Comparison of ENCODE assay signal across 8 cellular contexts in the genomic region with DNA sequence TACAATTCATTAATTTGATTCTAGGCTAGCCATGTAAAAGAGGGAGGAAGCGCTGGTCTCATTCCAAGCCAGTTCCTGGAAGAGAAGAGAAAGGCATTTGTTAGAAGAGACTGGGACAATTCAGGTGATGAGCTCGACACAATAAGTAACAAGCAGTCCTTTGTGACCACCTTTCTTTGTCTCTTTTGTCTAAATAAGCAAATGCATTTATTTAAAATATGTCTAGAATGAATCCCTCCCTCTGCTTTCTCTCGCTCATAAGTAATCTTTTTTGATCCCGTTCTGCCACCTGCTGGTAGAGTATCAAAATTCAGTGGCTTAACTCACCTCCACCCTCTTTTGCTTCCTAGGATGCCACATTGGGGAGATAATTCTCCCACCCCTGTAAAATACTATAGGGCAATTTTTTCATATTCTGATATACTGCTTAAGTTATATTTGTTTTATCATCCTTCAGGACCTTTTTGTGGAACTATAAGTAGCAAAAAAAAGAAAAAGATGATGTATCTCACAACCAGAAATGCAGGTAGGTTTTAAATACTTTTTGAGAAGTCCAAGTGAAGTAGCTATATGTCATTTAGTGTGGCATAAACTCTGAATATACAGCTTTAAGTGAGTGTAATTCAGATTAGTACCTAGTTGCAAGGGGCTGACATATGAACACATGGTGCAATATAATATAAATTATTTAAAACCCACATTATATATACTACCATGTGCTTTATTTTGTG.
DNase-seq lines count a peak whose midpoint lies in the region; ATAC-seq and TF ChIP-seq lines count a peak whose summit lies in the region.

No MANE protein-coding gene starts in this region.

- H3K79me2 ChIP-seq in SK-N-SH (ENCODE audit: insufficient read depth): no peaks in the 10 kb centered on the region

- no peaks in the 10 kb centered on the region for H3K9me2 ChIP-seq in SK-N-SH

- WGBS in SK-N-SH (ENCODE audit: low lambda C conversion rate): 27% methylated on average over 4 of the region's 4 CpGs
- 26 to 27% methylated on average over 4 of the region's 4 CpGs for WGBS in body of pancreas, 2 donors

- TF ChIP-seq CTCF in NB4 (IDR thresholded peaks at IDR 0.05; ENCODE audit: low read depth, low read length): peak; percentile 74
- TF ChIP-seq CTCF in SK-N-SH (IDR thresholded peaks at IDR 0.05): peak; percentile 97
- TF ChIP-seq CTCF in body of pancreas (IDR thresholded peaks at IDR 0.05): peak in 6 of 7 experiments; percentile 47 to 75 (median 70)

- H2AFZ ChIP-seq in SK-N-SH (ENCODE audit: low read depth): 0 out of 2 replicates have a peak overlapping the region, but pooled peaks have one; percentile 20

- H3K36me3 ChIP-seq in SK-N-SH (replicated peaks in 1 of 2; ENCODE audit: control insufficient read depth in 1 of 2, insufficient read depth in 2 of 2, low read length in 1 of 2) (peaks cover 0 to 11% of the 10 kb centered on the region in 2 experiments), body of pancreas (replicated peaks in 1 of 2; ENCODE audit: insufficient read depth in 1 of 2, low read depth in 2 of 2) (no peaks in the 10 kb centered on the region)

- TF ChIP-seq EP300 in SK-N-SH (IDR thresholded peaks at IDR 0.05; ENCODE audit: borderline replicate concordance in 1 of 2, low read depth in 1 of 2, low read length in 1 of 2): 0 out of 4 replicates have a peak, but pooled peaks of 1 of the 2 experiments have one; percentile 6

- no peak overlapping the region for H3K9ac ChIP-seq in SK-N-SH

- no peak for TF ChIP-seq POLR2A in GM18505 (IDR thresholded peaks at IDR 0.05; ENCODE audit: borderline replicate concordance, extremely low read depth, insufficient read depth, insufficient read length)
- TF ChIP-seq POLR2A in NB4 (IDR thresholded peaks at IDR 0.05; ENCODE audit: extremely low read depth, insufficient read length): no peak
- TF ChIP-seq POLR2A in body of pancreas (IDR thresholded peaks at IDR 0.05): no peak

- POLR2A ChIA-PET in SK-N-SH (lab: Yijun Ruan, JAX): no interaction called here

- H4K20me1 ChIP-seq in SK-N-SH (ENCODE audit: insufficient read depth): no peaks in the 10 kb centered on the region

- peak; percentile 63 for DNase-seq in Ammon's horn (ENCODE audit: low spot score)
- DNase-seq in NB4 (ENCODE audit: low read depth): peak; percentile 69
- peak; percentile 58 for DNase-seq in SK-N-SH
- DNase-seq in body of pancreas: peak; percentile 42 to 46 (median 45)
- peak; percentile 51 for DNase-seq in kidney glomerular epithelial cell (lab: John Stamatoyannopoulos, UW)
- peak; percentile 17 for DNase-seq in stimulated activated CD8-positive, alpha-beta memory T cell treated with anti-CD3 and anti-CD28 coated beads, Interleukin-12 subunit alpha, Interleukin-12 subunit beta, amount 100 ng/mL, for 1 hour (ENCODE audit: low read depth)

- H3K27ac ChIP-seq in SK-N-SH (ENCODE audit: low read depth in 2 of 2, low read length in 1 of 2) (no peak overlapping the region), body of pancreas (no peak overlapping the region)

- TF ChIP-seq RAD21 in SK-N-SH (IDR thresholded peaks at IDR 0.05; ENCODE audit: low read length): peak; percentile 88

- CTCF ChIA-PET in SK-N-SH (lab: Yijun Ruan, JAX): interaction anchor here (0.5 to 8.3 kb wide), 54 partner anchors 7 to 1100 kb away, joined by 3 to 141 read pairs (median 4); partner anchors contain the start of gene PALS2

- H3F3A ChIP-seq in SK-N-SH (replicated peaks; ENCODE audit: insufficient read depth): peaks cover 5% of the 10 kb centered on the region

- no peak overlapping the region for H3K4me2 ChIP-seq in SK-N-SH

- ATAC-seq in GM18505 (IDR thresholded peaks at IDR 0.05; ENCODE audit: unreplicated experiment) (peak; percentile 52), body of pancreas (peak; percentile 60), HG03469 (IDR thresholded peaks at IDR 0.05; ENCODE audit: unreplicated experiment) (no peak)

- no peaks in the 10 kb centered on the region for H3K27me3 ChIP-seq in SK-N-SH (ENCODE audit: insufficient read depth)
- no peaks in the 10 kb centered on the region for H3K27me3 ChIP-seq in body of pancreas

- H3K4me1 ChIP-seq in SK-N-SH (ENCODE audit: control insufficient read depth in 1 of 2, insufficient read depth in 2 of 2, low read depth in 1 of 2, low read length in 1 of 2) (peaks cover 5 to 6% of the 10 kb centered on the region in 2 experiments; a peak in 3 of 4 replicates), body of pancreas (no peaks in the 10 kb centered on the region)

- intact Hi-C loops in body of pancreas (cut with DNase I): loop anchor here (10.0 kb wide), 1 partner anchor 91 kb away; the partner anchor contains the start of gene PALS2

- H3K4me3 ChIP-seq in NB4 (ENCODE audit: low read depth, low read length) (no peak overlapping the region), SK-N-SH (ENCODE audit: low read depth in 2 of 2, low read length in 1 of 2) (no peak overlapping the region), body of pancreas (no peak overlapping the region)

- H3K9me3 ChIP-seq in SK-N-SH: no peaks in the 10 kb centered on the region
- no peaks in the 10 kb centered on the region for H3K9me3 ChIP-seq in body of pancreas

TF ChIP-seq in SK-N-SH, 30 proteins besides CTCF, POLR2A, EP300 and RAD21:
- peak; percentile 74 for TF ChIP-seq SMC3 (IDR thresholded peaks at IDR 0.05; ENCODE audit: low read depth, low read length)
- TF ChIP-seq JUND (IDR thresholded peaks at IDR 0.05): no peak
- TF ChIP-seq CHD2 (IDR thresholded peaks at IDR 0.05; ENCODE audit: low read length, partially characterized antibody): peak; percentile 16

Comparison
In these comparisons a context has a peak if more than half of its experiments do, and no peak if none do; other contexts are left out.
1. DNase-seq: peak in every context shown above with its lines; median percentile 69 in NB4; 63 in Ammon's horn; 58 in SK-N-SH; 51 in kidney glomerular epithelial cell; 45 in body of pancreas; 17 in stimulated activated CD8-positive, alpha-beta memory T cell treated with anti-CD3 and anti-CD28 coated beads, Interleukin-12 subunit alpha, Interleukin-12 subunit beta, amount 100 ng/mL, for 1 hour.